ENCODE assay signal across 8 cellular contexts in genomic region chr7:152313879-152314604, GRCh38.
DNase-seq lines count a peak whose midpoint lies in the region; ATAC-seq, FAIRE-seq and TF ChIP-seq lines count a peak whose summit lies in the region.

No MANE protein-coding gene starts in this region.

- no peaks in the 10 kb centered on the region for H3K27me3 ChIP-seq in CD4-positive, CD25-positive, alpha-beta regulatory T cell (ENCODE audit: control insufficient read depth, insufficient read depth, low read length)
- no peaks in the 10 kb centered on the region for H3K27me3 ChIP-seq in PC-9 (ENCODE audit: insufficient read depth, low read depth)
- H3K27me3 ChIP-seq in pancreas = no peaks in the 10 kb centered on the region

- H3K9me2 ChIP-seq in PC-9 (ENCODE audit: insufficient read depth) = no peaks in the 10 kb centered on the region

- no peaks in the 10 kb centered on the region for H3K9me3 Mint-ChIP-seq in CD4-positive, CD25-positive, alpha-beta regulatory T cell

- H2AFZ ChIP-seq in PC-9 = no peak overlapping the region

- CTCF ChIA-PET in PC-9 (lab: Charles Lee) = interaction anchor here (1.2 kb wide), 1 partner anchor 393 kb away, joined by 3 read pairs; no protein-coding TSS in a partner anchor

- no TSS peak for BruUV-seq in PC-9 (replicated peaks; lab: Mats Ljungman, UMichigan)

- ATAC-seq in CD4-positive, CD25-positive, alpha-beta regulatory T cell (ENCODE audit: low read depth in 2 of 2) = peak in 1 of 2 donors; percentile 50
- ATAC-seq in esophagus mucosa (peak; percentile 87), pancreas (peak; percentile 78 to 91 (median 86))

- peak overlapping the region; percentile 7 to 80 (median 44) for H3K4me3 Mint-ChIP-seq in CD4-positive, CD25-positive, alpha-beta regulatory T cell

- peaks cover 23% of the 10 kb centered on the region; the same call in 1 of the 2 replicates for H3K79me2 ChIP-seq in PC-9 (ENCODE audit: low read depth)

- POLR2A ChIA-PET in PC-9 (lab: Charles Lee; ENCODE audit: unreplicated experiment) = interaction anchor here (0.6 to 0.8 kb wide), 3 partner anchors 146 to 794 kb away, joined by 5 to 11 read pairs (median 5); no protein-coding TSS in a partner anchor

- intact Hi-C loops in PC-9 (cut with micrococcal nuclease; ENCODE audit: unreplicated experiment) (no loop called here), pancreas (cut with DNase I) (no loop called here), posterior cingulate gyrus (cut with DNase I) (no loop called here)

- no peak overlapping the region for H3K27ac ChIP-seq in CD4-positive, CD25-positive, alpha-beta regulatory T cell (ENCODE audit: insufficient read depth, low read length, poor library complexity, severe bottlenecking)
- peak overlapping the region; percentile 59 for H3K27ac ChIP-seq in PC-9
- peak overlapping the region in 2 of 4 donors; percentile 59 to 63 for H3K27ac ChIP-seq in pancreas

- peaks cover 7 to 48% (median 35%) of the 10 kb centered on the region in 4 donors for H3K4me1 Mint-ChIP-seq in CD4-positive, CD25-positive, alpha-beta regulatory T cell

- no peaks in the 10 kb centered on the region for H3K9me3 ChIP-seq in CD4-positive, CD25-positive, alpha-beta regulatory T cell (ENCODE audit: control insufficient read depth in 2 of 2, low read length in 2 of 2)
- H3K9me3 ChIP-seq in PC-9 (ENCODE audit: insufficient read depth, low read depth) (no peaks in the 10 kb centered on the region), pancreas (no peaks in the 10 kb centered on the region)

- H3F3A ChIP-seq in PC-9 (ENCODE audit: insufficient read depth, low read depth) = peaks cover 22% of the 10 kb centered on the region

- no peak overlapping the region for H3K4me3 ChIP-seq in CD4-positive, CD25-positive, alpha-beta regulatory T cell (ENCODE audit: low read depth, low read length)
- no peak overlapping the region for H3K4me3 ChIP-seq in PC-9
- peak overlapping the region in 1 of 4 donors; percentile 2 for H3K4me3 ChIP-seq in pancreas

- peak; percentile 96 for FAIRE-seq in pancreas (lab: Jason Lieb, UNC)

- peaks cover 34% of the 10 kb centered on the region for H3K36me3 ChIP-seq in CD4-positive, CD25-positive, alpha-beta regulatory T cell (ENCODE audit: control insufficient read depth, insufficient read depth, low read length)
- H3K36me3 ChIP-seq in PC-9 (ENCODE audit: low read depth) (no peaks in the 10 kb centered on the region; the same call in none of the 2 replicates), pancreas (peaks cover 0 to 5% (median 3%) of the 10 kb centered on the region in 3 donors)

- 37 to 40% methylated on average over 1 of the region's 1 CpG for WGBS in pancreas, 2 donors

- H3K4me2 ChIP-seq in PC-9 = peak overlapping the region; percentile 45

- H3K27me3 Mint-ChIP-seq in CD4-positive, CD25-positive, alpha-beta regulatory T cell = no peaks in the 10 kb centered on the region

- no peaks in the 10 kb centered on the region for H4K20me1 ChIP-seq in PC-9 (ENCODE audit: insufficient read depth)

- peak in 1 of 3 donors; percentile 32 for DNase-seq in CD4-positive, CD25-positive, alpha-beta regulatory T cell
- DNase-seq in KBM-7 = peak; percentile 68
- DNase-seq in PC-9 = peak; percentile 33 to 91
- DNase-seq in pancreas = peak in 3 of 6 donors; percentile 35 to 45 (median 43)
- DNase-seq in T-helper 9 cell = no peak
- no peak for DNase-seq in activated CD4-positive, alpha-beta T cell treated with anti-CD3 and anti-CD28 coated beads for 4 hours
- DNase-seq in posterior cingulate gyrus = no peak

- peaks cover 11% of the 10 kb centered on the region for H3K4me1 ChIP-seq in CD4-positive, CD25-positive, alpha-beta regulatory T cell (ENCODE audit: control insufficient read depth, insufficient read depth, low read length, poor library complexity, severe bottlenecking)
- H3K4me1 ChIP-seq in PC-9 (replicated peaks; ENCODE audit: insufficient read depth) (peaks cover 20% of the 10 kb centered on the region), pancreas (peaks cover 33 to 41% (median 40%) of the 10 kb centered on the region in 3 donors)

- in situ Hi-C loops in KBM-7 (cut with MboI; ENCODE audit: low pct_unique_long_range_greater_than_20kb, low sequenced_read_pairs) = no loop called here

- peaks cover 7% of the 10 kb centered on the region for H3K36me3 Mint-ChIP-seq in CD4-positive, CD25-positive, alpha-beta regulatory T cell

- TF ChIP-seq CTCF in PC-9 (conservative IDR thresholded peaks at IDR 0.05) = no peak
- no peak for TF ChIP-seq CTCF in pancreas (IDR thresholded peaks at IDR 0.05)

- peak overlapping the region in 2 of 3 donors; percentile 12 to 13 for H3K27ac Mint-ChIP-seq in CD4-positive, CD25-positive, alpha-beta regulatory T cell

Comparison
In these comparisons a context has a peak if more than half of its experiments do, and no peak if none do; other contexts are left out.
1. DNase-seq: peak in KBM-7 (single experiment) and PC-9 (2 of 2); none in T-helper 9 cell (single experiment), activated CD4-positive, alpha-beta T cell treated with anti-CD3 and anti-CD28 coated beads for 4 hours (0 of 2) and posterior cingulate gyrus (0 of 10).